In genomic region chr19:39971380-39971841, GRCh38 we compare ENCODE assay signal across 8 cellular contexts. TPM values are rescaled to one million over a fixed set of nuclear protein-coding genes. Genes with fewer than 3 reads are reported as not detected.
DNase-seq lines count a peak whose midpoint lies in the region; ATAC-seq and TF ChIP-seq lines count a peak whose summit lies in the region.

No MANE protein-coding gene starts in this region.

- no peak for TF ChIP-seq EP300 in neural cell (conservative IDR thresholded peaks at IDR 0.05; ENCODE audit: poor library complexity, severe bottlenecking)

- no peak for TF ChIP-seq CTCF in GM12865 (IDR thresholded peaks at IDR 0.05; ENCODE audit: insufficient read depth, low read depth, low read length, missing control alignments)
- TF ChIP-seq CTCF in OCI-LY7 (conservative IDR thresholded peaks at IDR 0.05; ENCODE audit: low read length) = no peak
- no peak for TF ChIP-seq CTCF in endodermal cell (conservative IDR thresholded peaks at IDR 0.05)
- no peak for TF ChIP-seq CTCF in neural cell (IDR thresholded peaks at IDR 0.05; ENCODE audit: poor library complexity, severe bottlenecking)

- no peak for DNase-seq in GM12865 (ENCODE audit: low read depth)
- DNase-seq in OCI-LY7 (ENCODE audit: low spot score) = no peak
- DNase-seq in endodermal cell = no peak
- DNase-seq in EL = no peak
- DNase-seq in central memory CD4-positive, alpha-beta T cell = no peak

- H3K4me3 ChIP-seq in GM12865 (ENCODE audit: low read depth, low read length) (peak overlapping the region; percentile 63), OCI-LY7 (ENCODE audit: low read depth, low read length, poor library complexity, severe bottlenecking) (peak overlapping the region; percentile 86), endodermal cell (ENCODE audit: low read length) (peak overlapping the region; percentile 96), neural cell (ENCODE audit: low read length) (peak overlapping the region; percentile 79)

- POLR2A ChIA-PET in OCI-LY7 (lab: Charles Lee) = interaction anchor here (1.1 to 1.9 kb wide), 5 partner anchors 11 to 126 kb away, joined by 3 to 8 read pairs (median 5); no protein-coding TSS in a partner anchor

- ATAC-seq in GM18873 (IDR thresholded peaks at IDR 0.05; ENCODE audit: low FRiP score, unreplicated experiment) (no peak), HG03432 (IDR thresholded peaks at IDR 0.05; ENCODE audit: unreplicated experiment) (no peak)

- H3K27ac ChIP-seq in OCI-LY7 (ENCODE audit: low read depth, low read length, poor library complexity, severe bottlenecking) (no peak overlapping the region), endodermal cell (ENCODE audit: low read depth, low read length) (peak overlapping the region; percentile 14), neural cell (ENCODE audit: low read length) (peak overlapping the region; percentile 85)

- H3K27ac Mint-ChIP-seq in endodermal cell = peak overlapping the region; percentile 99

- H3K36me3 Mint-ChIP-seq in endodermal cell (ENCODE audit: low read depth) = peaks cover 44% of the 10 kb centered on the region

- no peaks in the 10 kb centered on the region for H3K9me2 ChIP-seq in OCI-LY7 (ENCODE audit: insufficient read depth, low read length)
- H3K9me2 ChIP-seq in neural cell (ENCODE audit: insufficient read depth, low read length) = no peaks in the 10 kb centered on the region

- no peaks in the 10 kb centered on the region for H3F3A ChIP-seq in neural cell (ENCODE audit: insufficient read depth, low read length, poor library complexity, severe bottlenecking)

- no peaks in the 10 kb centered on the region for H3K9me3 ChIP-seq in OCI-LY7 (ENCODE audit: low read length)
- no peaks in the 10 kb centered on the region for H3K9me3 ChIP-seq in endodermal cell (ENCODE audit: control insufficient read depth, low read length)
- H3K9me3 ChIP-seq in neural cell (ENCODE audit: low read length) = no peaks in the 10 kb centered on the region

- H3K4me1 ChIP-seq in OCI-LY7 (ENCODE audit: insufficient read depth, low read length, poor library complexity, severe bottlenecking) = peaks cover 23% of the 10 kb centered on the region
- H3K4me1 ChIP-seq in endodermal cell (ENCODE audit: control insufficient read depth, insufficient read depth, low read length) = no peaks in the 10 kb centered on the region

- H3K27me3 ChIP-seq in endodermal cell (ENCODE audit: control insufficient read depth, insufficient read depth, low read length, poor library complexity, severe bottlenecking) = no peaks in the 10 kb centered on the region
- no peaks in the 10 kb centered on the region for H3K27me3 ChIP-seq in neural cell (ENCODE audit: insufficient read depth, low read depth, low read length)

- peaks cover 12% of the 10 kb centered on the region for H3K4me1 Mint-ChIP-seq in endodermal cell

- H4K20me1 ChIP-seq in OCI-LY7 (ENCODE audit: insufficient read depth, low read length) (no peaks in the 10 kb centered on the region), neural cell (ENCODE audit: insufficient read depth) (no peaks in the 10 kb centered on the region)

- 3 to 10% methylated on average over 3 to 20 of the region's 20 CpGs for WGBS in endodermal cell (ENCODE audit: insufficient coverage in 1 of 2, insufficient read length in 1 of 2), 2 experiments

- H3K27me3 Mint-ChIP-seq in endodermal cell (ENCODE audit: insufficient read depth) = no peaks in the 10 kb centered on the region

- H3K4me2 ChIP-seq in OCI-LY7 (ENCODE audit: low read length) (peak overlapping the region; percentile 82), neural cell (ENCODE audit: low read length) (peak overlapping the region; percentile 97)

- BruUV-seq in OCI-LY7 (replicated peaks; lab: Mats Ljungman, UMichigan) = no TSS peak

- CTCF ChIA-PET in OCI-LY7 (lab: Charles Lee; ENCODE audit: unreplicated experiment) = interaction anchor here (0.5 to 1.6 kb wide), 5 partner anchors 10 to 31 kb away, joined by 3 to 8 read pairs (median 3); no protein-coding TSS in a partner anchor

- H3K4me3 Mint-ChIP-seq in endodermal cell = peak overlapping the region; percentile 100

- H3K79me2 ChIP-seq in OCI-LY7 (ENCODE audit: insufficient read depth, low read depth, low read length) (peaks cover 15% of the 10 kb centered on the region), neural cell (replicated peaks; ENCODE audit: insufficient read depth, low read length) (peaks cover 15% of the 10 kb centered on the region)

- no peak for TF ChIP-seq RAD21 in neural cell (conservative IDR thresholded peaks at IDR 0.05)

- intact Hi-C loops in OCI-LY7 (cut with micrococcal nuclease; ENCODE audit: unreplicated experiment) = loop anchor here (1.0 to 5.0 kb wide), 3 partner anchors 25 to 179 kb away; no protein-coding TSS in a partner anchor

- H3K9ac ChIP-seq in endodermal cell (ENCODE audit: extremely low read depth, low read length, poor library complexity, severe bottlenecking) (peak overlapping the region; percentile 95), neural cell (ENCODE audit: low read length) (peak overlapping the region; percentile 92)

- no peaks in the 10 kb centered on the region for H3K9me3 Mint-ChIP-seq in endodermal cell

- H2AFZ ChIP-seq in OCI-LY7 (ENCODE audit: low read length) (peak overlapping the region; percentile 47; the same call in 1 of the 2 replicates), neural cell (ENCODE audit: low read depth, low read length) (peak overlapping the region; percentile 74)

- peaks cover 36% of the 10 kb centered on the region for H3K36me3 ChIP-seq in OCI-LY7 (ENCODE audit: insufficient read depth, low read length)
- H3K36me3 ChIP-seq in endodermal cell (ENCODE audit: control insufficient read depth, insufficient read depth, low read length) = peaks cover 36% of the 10 kb centered on the region
- no peaks in the 10 kb centered on the region for H3K36me3 ChIP-seq in neural cell (ENCODE audit: insufficient read depth, low read length)

TF ChIP-seq in neural cell, 6 proteins besides CTCF, POLR2A, EP300 and RAD21:
- TF ChIP-seq SMC3 (conservative IDR thresholded peaks at IDR 0.05; ENCODE audit: poor library complexity) (no peak), MXI1 (conservative IDR thresholded peaks at IDR 0.05; ENCODE audit: poor library complexity, severe bottlenecking) (no peak), POLR2AphosphoS5 (IDR thresholded peaks at IDR 0.05) (no peak), TAF1 (IDR thresholded peaks at IDR 0.05; ENCODE audit: low read depth) (no peak), REST (IDR thresholded peaks at IDR 0.05; ENCODE audit: borderline replicate concordance) (no peak), EZH2 (IDR thresholded peaks at IDR 0.05; ENCODE audit: borderline replicate concordance, insufficient read depth, low read length, poor library complexity, severe bottlenecking) (no peak)
TF ChIP-seq in neural cell: peak in this region for 0.

RNA-seq across cellular contexts. Expression of gene PSMC4, which starts 0.4 kb away (rescaled TPM):
- 82.3 and 94.3 TPM in 2 replicates for total RNA-seq in OCI-LY7 (2014; rRNA removed; shearing (Covaris generic))
- total RNA-seq in OCI-LY7 (2022) = 73.6 and 78.0 TPM in 2 replicates
- total RNA-seq in endodermal cell = 10 to 100 TPM; 88.9 to 96.9 TPM
- 90.4 TPM for polyA plus RNA-seq in endodermal cell (2013, experiment 1 of 2)
- 90.5 TPM for polyA plus RNA-seq in endodermal cell (2013, experiment 2 of 2)
- 151 and 163 TPM in 2 replicates for polyA plus RNA-seq in neural cell
- 142 and 143 TPM in 2 replicates for polyA minus RNA-seq in neural cell

RNA-seq across cellular contexts. Expression of gene ZNF546, which starts 25.4 kb away (rescaled TPM):
- 2.3 and 5.0 TPM in 2 replicates for total RNA-seq in OCI-LY7 (2014; rRNA removed; shearing (Covaris generic))
- total RNA-seq in OCI-LY7 (2022) (9.3 and 11.5 TPM in 2 replicates), endodermal cell (1 to 10 TPM; 2.5 to 4.6 TPM)
- 2.4 TPM for polyA plus RNA-seq in endodermal cell (2013, experiment 1 of 2)
- 2.0 TPM for polyA plus RNA-seq in endodermal cell (2013, experiment 2 of 2)
- 4.6 and 8.0 TPM in 2 replicates for polyA plus RNA-seq in neural cell
- polyA minus RNA-seq in neural cell = 20.9 and 24.8 TPM in 2 replicates

RNA-seq across cellular contexts. Expression of gene FCGBP, which starts 37.0 kb away (rescaled TPM):
- total RNA-seq in OCI-LY7 (2014; rRNA removed; shearing (Covaris generic)) = 0.21 and 0.41 TPM in 2 replicates
- total RNA-seq in OCI-LY7 (2022) (1.1 and 1.7 TPM in 2 replicates), endodermal cell (under 1 TPM; 0.29 to 0.62 TPM)
- 0.14 TPM for polyA plus RNA-seq in endodermal cell (2013, experiment 1 of 2)
- 0.33 TPM for polyA plus RNA-seq in endodermal cell (2013, experiment 2 of 2)
- 0.26 and 0.36 TPM in 2 replicates for polyA plus RNA-seq in neural cell
- polyA minus RNA-seq in neural cell = 0.69 and 1.7 TPM in 2 replicates
